Comparison of ENCODE assay signal across 11 cellular contexts in genomic region chr12:47378222-47378582, GRCh38.
DNase-seq lines count a peak whose midpoint lies in the region; ATAC-seq and TF ChIP-seq lines count a peak whose summit lies in the region.
"Had no signal": no experiment of that assay in that cellular context is flagged by ENCODE, and none has a peak within 500 bp of the region (broad histone marks: within the 10 kb centered on the region; RNA-seq: fewer than 3 reads in every experiment).

No MANE protein-coding gene starts in this region.

- H3K79me1 ChIP-seq in mesenchymal stem cell (replicated peaks; ENCODE audit: low read length, poor library complexity, severe bottlenecking), result no peaks in the 10 kb centered on the region

- H3K27ac ChIP-seq in coronary artery (peak overlapping the region; percentile 76 to 86), mesenchymal stem cell (ENCODE audit: low read length, poor library complexity, severe bottlenecking) (no peak overlapping the region), upper lobe of right lung (peak overlapping the region; percentile 42)

- no peak overlapping the region for H3K4ac ChIP-seq in mesenchymal stem cell (ENCODE audit: low read depth in 1 of 2, low read length in 2 of 2)

- 68% methylated on average over 2 of the region's 3 CpGs for WGBS in mesenchymal stem cell

- H2BK12ac ChIP-seq in mesenchymal stem cell (ENCODE audit: low read length in 2 of 2), result no peak overlapping the region

- H3K18ac ChIP-seq in mesenchymal stem cell (ENCODE audit: low read depth in 1 of 2, low read length in 2 of 2), result no peak overlapping the region

- TF ChIP-seq CTCF in coronary artery (IDR thresholded peaks at IDR 0.05), result no peak
- TF ChIP-seq CTCF in upper lobe of right lung (IDR thresholded peaks at IDR 0.05), result no peak

- H3K14ac ChIP-seq in mesenchymal stem cell (ENCODE audit: low read length in 2 of 2), result no peak overlapping the region

- H3K23ac ChIP-seq in mesenchymal stem cell (ENCODE audit: low read length in 2 of 2), result no peak overlapping the region

- H3K36me3 Mint-ChIP-seq in activated T-cell treated with anti-CD3 and anti-CD28 coated beads, Interleukin-2, amount 50 U/mL, for 72 hours (ENCODE audit: insufficient read depth in 2 of 2), result peaks cover 11 to 20% of the 10 kb centered on the region in 2 donors

- no peak for DNase-seq in activated T-cell treated with anti-CD3 and anti-CD28 coated beads, Interleukin-2, amount 50 U/mL, for 72 hours
- no peak for DNase-seq in activated T-cell treated with anti-CD3 and anti-CD28 coated beads for 4 hours
- DNase-seq in coronary artery (ENCODE audit: low spot score), result no peak
- no peak for DNase-seq in mesenchymal stem cell
- DNase-seq in upper lobe of right lung, result no peak
- DNase-seq in AML-193 (lab: John Stamatoyannopoulos, UW), result no peak
- DNase-seq in NCI-H1417 (lab: John Stamatoyannopoulos, UW), result no peak
- DNase-seq in T-helper 1 cell, result no peak
- DNase-seq: DMS79; NK-92 treated with Interleukin-12 subunit alpha and Interleukin-12 subunit beta, amount 100 ng/mL, for 24 hours had no signal

- H2BK5ac ChIP-seq in mesenchymal stem cell (ENCODE audit: low read depth, low read length, poor library complexity, severe bottlenecking), result no peak overlapping the region

- H3K4me3 Mint-ChIP-seq in activated T-cell treated with anti-CD3 and anti-CD28 coated beads, Interleukin-2, amount 50 U/mL, for 72 hours, result peak overlapping the region in 1 of 2 donors; percentile 69

- peak overlapping the region; percentile 83 for H3K27ac Mint-ChIP-seq in activated T-cell treated with anti-CD3 and anti-CD28 coated beads, Interleukin-2, amount 50 U/mL, for 72 hours

- H3K4me1 ChIP-seq in mesenchymal stem cell (ENCODE audit: control insufficient read depth, insufficient read depth, low read depth, low read length) (peaks cover 3% of the 10 kb centered on the region), upper lobe of right lung (peaks cover 19% of the 10 kb centered on the region)

- no peak overlapping the region for H3K4me2 ChIP-seq in mesenchymal stem cell (ENCODE audit: low read length, poor library complexity, severe bottlenecking)

- no peak overlapping the region for H4K8ac ChIP-seq in mesenchymal stem cell (ENCODE audit: low read length)

- ATAC-seq in activated T-cell treated with anti-CD3 and anti-CD28 coated beads, Interleukin-2, amount 50 U/mL, for 72 hours (replicated peaks in 1 of 2), result peak in 1 of 2 donors; percentile 24
- ATAC-seq in upper lobe of right lung, result no peak
- ATAC-seq: HCT116 had no signal

- H3K4me1 Mint-ChIP-seq in activated T-cell treated with anti-CD3 and anti-CD28 coated beads, Interleukin-2, amount 50 U/mL, for 72 hours (ENCODE audit: low read depth), result peaks cover 45% of the 10 kb centered on the region

- H2AFZ ChIP-seq in mesenchymal stem cell (ENCODE audit: low read depth, low read length), result no peak overlapping the region

- no peak overlapping the region for H3K4me3 ChIP-seq in coronary artery
- H3K4me3 ChIP-seq in mesenchymal stem cell (ENCODE audit: insufficient read depth in 1 of 2, low read depth in 1 of 2, low read length in 2 of 2), result peak overlapping the region in 1 of 2 experiments; percentile 22
- no peak overlapping the region for H3K4me3 ChIP-seq in upper lobe of right lung

- H3K27me3 ChIP-seq in mesenchymal stem cell (ENCODE audit: control insufficient read depth in 1 of 2, insufficient read depth in 1 of 2, low read length in 2 of 2) (no peaks in the 10 kb centered on the region), upper lobe of right lung (no peaks in the 10 kb centered on the region)

- H2AK5ac ChIP-seq in mesenchymal stem cell (ENCODE audit: low read length, severe bottlenecking), result no peak overlapping the region

- no peak overlapping the region for H2BK15ac ChIP-seq in mesenchymal stem cell (ENCODE audit: low read depth, poor library complexity, severe bottlenecking)

- intact Hi-C loops in upper lobe of right lung (cut with DNase I), result no loop called here

- no peak overlapping the region for H2BK120ac ChIP-seq in mesenchymal stem cell (ENCODE audit: low read depth, low read length)

- H3K27me3 Mint-ChIP-seq in activated T-cell treated with anti-CD3 and anti-CD28 coated beads, Interleukin-2, amount 50 U/mL, for 72 hours (ENCODE audit: low read depth), result no peaks in the 10 kb centered on the region

- H3K9ac ChIP-seq in mesenchymal stem cell (ENCODE audit: low read length), result peak overlapping the region; percentile 86

- no peak overlapping the region for H4K91ac ChIP-seq in mesenchymal stem cell (ENCODE audit: low read length)

- H3K9me3 Mint-ChIP-seq in activated T-cell treated with anti-CD3 and anti-CD28 coated beads, Interleukin-2, amount 50 U/mL, for 72 hours, result peaks cover 7 to 9% of the 10 kb centered on the region in 2 donors

- H3K9me3 ChIP-seq in mesenchymal stem cell (ENCODE audit: control insufficient read depth, low read length) (no peaks in the 10 kb centered on the region), upper lobe of right lung (no peaks in the 10 kb centered on the region)

- H3K36me3 ChIP-seq in mesenchymal stem cell (ENCODE audit: control insufficient read depth in 1 of 2, insufficient read depth in 2 of 2, low read depth in 1 of 2, low read length in 2 of 2) (no peaks in the 10 kb centered on the region), upper lobe of right lung (no peaks in the 10 kb centered on the region)
